ENCODE assay signal across 1 cellular context in genomic region chr3:29152379-29152778, GRCh38.
TF ChIP-seq lines count a peak whose summit lies in the region.

No MANE protein-coding gene starts in this region.

TF ChIP-seq in H1, 55 proteins besides CTCF, POLR2A, EP300 and RAD21:
- TF ChIP-seq, protein P1, sequence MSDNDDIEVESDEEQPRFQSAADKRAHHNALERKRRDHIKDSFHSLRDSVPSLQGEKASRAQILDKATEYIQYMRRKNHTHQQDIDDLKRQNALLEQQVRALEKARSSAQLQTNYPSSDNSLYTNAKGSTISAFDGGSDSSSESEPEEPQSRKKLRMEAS (IDR thresholded peaks at IDR 0.05), result no peak
- TF ChIP-seq FOSL1 (IDR thresholded peaks at IDR 0.05; ENCODE audit: insufficient read depth, low read depth, low read length) (no peak), ZNF274 (IDR thresholded peaks at IDR 0.05; ENCODE audit: borderline replicate concordance, extremely low read depth, low read length) (no peak), TEAD4 (IDR thresholded peaks at IDR 0.05; ENCODE audit: low read depth, low read length) (no peak), YY1 (IDR thresholded peaks at IDR 0.05; ENCODE audit: low read depth, low read length) (no peak), CHD7 (IDR thresholded peaks at IDR 0.05; ENCODE audit: insufficient replicate concordance, low read length) (no peak), SP2 (IDR thresholded peaks at IDR 0.05; ENCODE audit: low read length) (no peak), SAP30 (IDR thresholded peaks at IDR 0.05; ENCODE audit: insufficient read depth, insufficient replicate concordance, low read length) (no peak), CBX8 (IDR thresholded peaks at IDR 0.05; ENCODE audit: borderline replicate concordance, low read depth, low read length) (no peak), SRF (IDR thresholded peaks at IDR 0.05; ENCODE audit: low read depth, low read length) (no peak), CHD2 (IDR thresholded peaks at IDR 0.05; ENCODE audit: low read length) (no peak), HDAC2 (IDR thresholded peaks at IDR 0.05; ENCODE audit: borderline replicate concordance in 1 of 2, low read depth in 2 of 2, low read length in 2 of 2) (no peak), SIX5 (IDR thresholded peaks at IDR 0.05; ENCODE audit: low read depth, low read length) (no peak), TAF1 (IDR thresholded peaks at IDR 0.05; ENCODE audit: low read depth, low read length) (no peak), JUND (IDR thresholded peaks at IDR 0.05; ENCODE audit: low read length) (no peak), CTBP2 (IDR thresholded peaks at IDR 0.05; ENCODE audit: borderline replicate concordance, insufficient read depth, insufficient read length, low read length) (no peak)
